13 cellular contexts compared by ENCODE assay signal in the genomic region with DNA sequence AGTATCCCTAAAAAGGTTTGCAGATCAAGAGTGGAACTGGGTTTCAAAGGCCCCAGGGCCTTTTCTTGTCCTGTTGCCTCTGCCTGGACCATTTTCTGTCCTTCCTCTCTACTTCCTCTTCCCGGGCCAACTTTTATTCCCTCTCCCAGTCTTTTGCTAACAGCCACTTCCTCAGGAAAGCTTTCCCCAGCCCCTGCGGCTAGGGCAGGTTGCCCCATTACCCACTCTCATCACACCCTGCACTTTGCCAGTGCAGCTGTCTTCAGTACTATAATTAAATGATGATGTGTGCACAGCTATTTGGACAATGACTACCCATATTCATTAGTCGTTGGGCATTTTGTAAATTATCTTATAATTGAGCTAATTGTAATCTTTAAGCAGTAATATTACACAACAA.
DNase-seq lines count a peak whose midpoint lies in the region; ATAC-seq, FAIRE-seq and TF ChIP-seq lines count a peak whose summit lies in the region.
"Had no signal": no experiment of that assay in that cellular context is flagged by ENCODE, and none has a peak within 500 bp of the region (broad histone marks: within the 10 kb centered on the region; RNA-seq: fewer than 3 reads in every experiment).

No MANE protein-coding gene starts in this region.

- no peak for TF ChIP-seq POLR2A in A549 (IDR thresholded peaks at IDR 0.05; ENCODE audit: low read length)
- no peak for TF ChIP-seq POLR2A in IMR-90 (IDR thresholded peaks at IDR 0.05; ENCODE audit: low read depth, low read length)

- TF ChIP-seq RAD21 in A549 (conservative IDR thresholded peaks at IDR 0.05 in 1 of 2, IDR thresholded peaks at IDR 0.05 in 1 of 2) (no peak), IMR-90 (IDR thresholded peaks at IDR 0.05; ENCODE audit: low read length) (no peak)

- no peak for TF ChIP-seq EP300 in A549 (IDR thresholded peaks at IDR 0.05)

- H3K18ac ChIP-seq in IMR-90 (ENCODE audit: low read depth, low read length): peak overlapping the region; percentile 78

- H3K4me1 ChIP-seq in A549: peaks cover 14% of the 10 kb centered on the region
- H3K4me1 ChIP-seq in IMR-90 (ENCODE audit: control insufficient read depth, insufficient read depth, low read length): peaks cover 14% of the 10 kb centered on the region
- peaks cover 18% of the 10 kb centered on the region for H3K4me1 ChIP-seq in SJCRH30
- H3K4me1 ChIP-seq in left lung: peaks cover 32 to 69% of the 10 kb centered on the region in 2 donors

- H3K27ac ChIP-seq in A549 (peak overlapping the region; percentile 31 to 58; a peak in 3 of 6 replicates), IMR-90 (ENCODE audit: insufficient read depth, low read length) (peak overlapping the region; percentile 49; the same call in 1 of the 2 replicates), SJCRH30 (no peak overlapping the region), left lung (peak overlapping the region; percentile 24 to 61)
- H3K27ac ChIP-seq: HL-60, tibial artery had no signal

- no peaks in the 10 kb centered on the region for H3K27me3 ChIP-seq in IMR-90 (ENCODE audit: control insufficient read depth, insufficient read depth, low read length)
- no peaks in the 10 kb centered on the region for H3K27me3 ChIP-seq in SJCRH30
- H3K27me3 ChIP-seq in left lung: no peaks in the 10 kb centered on the region
- H3K27me3 ChIP-seq: tibial artery had no signal

- peak overlapping the region; percentile 65 for H4K5ac ChIP-seq in IMR-90 (ENCODE audit: low read depth, low read length)

- no peak overlapping the region; the same call in 2 of the 3 replicates for H2BK15ac ChIP-seq in IMR-90 (ENCODE audit: low read depth, low read length)

- H2AK5ac ChIP-seq in IMR-90 (ENCODE audit: low read depth, low read length): peak overlapping the region; percentile 20; the same call in 1 of the 2 replicates

- in situ Hi-C loops in IMR-90 (cut with MboI; ENCODE audit: low sequenced_read_pairs): no loop called here

- H4K91ac ChIP-seq in IMR-90 (ENCODE audit: insufficient read depth, low read depth, low read length): peak overlapping the region; percentile 30; the same call in 1 of the 2 replicates

- peak overlapping the region; percentile 5; the same call in 1 of the 2 replicates for H3K14ac ChIP-seq in IMR-90 (replicated peaks; ENCODE audit: low read depth, low read length)

- dilution Hi-C loops in IMR-90 (cut with HindIII; ENCODE audit: low sequenced_read_pairs, unreplicated experiment): no loop called here

- no peak overlapping the region for H3K56ac ChIP-seq in IMR-90 (ENCODE audit: extremely low read depth, insufficient read depth, low read length)

- intact Hi-C loops in IMR-90 (cut with micrococcal nuclease): no loop called here
- intact Hi-C loops in left lung (cut with DNase I): no loop called here

- H3K79me1 ChIP-seq in IMR-90 (ENCODE audit: low read depth in 1 of 2, low read length in 2 of 2): no peaks in the 10 kb centered on the region

- H3K4ac ChIP-seq in IMR-90 (ENCODE audit: low read depth, low read length): peak overlapping the region; percentile 30

- no TSS peak for BruUV-seq in IMR-90 (replicated peaks; lab: Mats Ljungman, UMichigan)

- POLR2A ChIA-PET in A549 (lab: Yijun Ruan, JAX): no interaction called here
- POLR2A ChIA-PET in IMR-90 (lab: Charles Lee; ENCODE audit: unreplicated experiment): no interaction called here

- CTCF ChIA-PET in A549 (lab: Yijun Ruan, JAX): interaction anchor here (0.9 to 1.4 kb wide), 2 partner anchors 9 to 150 kb away, joined by 3 to 6 read pairs; partner anchors contain the start of gene THBS1
- CTCF ChIA-PET in IMR-90 (lab: Yijun Ruan, JAX): no interaction called here

- peak overlapping the region; percentile 63; the same call in 1 of the 2 replicates for H2BK120ac ChIP-seq in IMR-90 (ENCODE audit: low read depth, low read length)

- no peak overlapping the region for H2AK9ac ChIP-seq in IMR-90 (replicated peaks; ENCODE audit: low read depth, low read length, poor library complexity)

- TF ChIP-seq CTCF in A549 (IDR thresholded peaks at IDR 0.05) (no peak), IMR-90 (conservative IDR thresholded peaks at IDR 0.05; ENCODE audit: low read depth, low read length) (no peak), left lung (IDR thresholded peaks at IDR 0.05) (no peak)

- no peak for ATAC-seq in A549
- ATAC-seq in IMR-90 (ENCODE audit: low read depth): no peak
- no peak for ATAC-seq in left lung
- no peak for ATAC-seq in HG03097 (IDR thresholded peaks at IDR 0.05; ENCODE audit: low FRiP score, unreplicated experiment)
- no peak for ATAC-seq in GM19467 (IDR thresholded peaks at IDR 0.05; ENCODE audit: unreplicated experiment)

- H2BK20ac ChIP-seq in IMR-90 (ENCODE audit: low read depth, low read length): peak overlapping the region; percentile 88

- H3K9me1 ChIP-seq in IMR-90 (ENCODE audit: insufficient read depth, low read length): peaks cover 6% of the 10 kb centered on the region; the same call in 1 of the 2 replicates

- no peaks in the 10 kb centered on the region for H4K20me1 ChIP-seq in IMR-90 (ENCODE audit: insufficient read depth, low read length)

- no peak overlapping the region for H2AFZ ChIP-seq in IMR-90 (replicated peaks; ENCODE audit: low read length, poor library complexity)

- peak overlapping the region in 1 of 2 experiments; percentile 35; a peak in 2 of 4 replicates for H4K8ac ChIP-seq in IMR-90 (ENCODE audit: low read depth in 2 of 2, low read length in 2 of 2)

- no peak for FAIRE-seq in A549 (lab: Jason Lieb, UNC)

- WGBS in A549 (ENCODE audit: missing lambda C conversion rate): 86% methylated on average over 3 of the region's 3 CpGs
- no CpG with 5 or more reads among the region's 3 CpGs for WGBS in IMR-90 (ENCODE audit: extremely low coverage in 2 of 2, insufficient read length in 1 of 2), 2 experiments

- peak overlapping the region; percentile 62 for H2BK5ac ChIP-seq in IMR-90 (ENCODE audit: low read depth, low read length, poor library complexity, severe bottlenecking)

- H3K4me2 ChIP-seq in A549: peak overlapping the region; percentile 21; the same call in 1 of the 3 replicates
- no peak overlapping the region for H3K4me2 ChIP-seq in IMR-90 (ENCODE audit: low read depth, low read length)

- DNase-seq in A549 (ENCODE audit: low read depth in 1 of 2, low spot score in 1 of 2) (no peak), IMR-90 (no peak), SJCRH30 (peak; percentile 15 to 29), left lung (no peak), D341Med (ENCODE audit: low spot score) (no peak), NCI-H1694 (lab: John Stamatoyannopoulos, UW) (no peak)
- DNase-seq: cortex of kidney, RPMI8226, T1000, tibial artery had no signal

- no peak overlapping the region for H3K4me3 ChIP-seq in A549
- H3K4me3 ChIP-seq in IMR-90 (ENCODE audit: insufficient read depth, low read depth, low read length): no peak overlapping the region
- no peak overlapping the region for H3K4me3 ChIP-seq in SJCRH30
- H3K4me3 ChIP-seq in left lung: no peak overlapping the region
- H3K4me3 ChIP-seq: tibial artery had no signal

- H3K9me3 ChIP-seq in A549 (no peaks in the 10 kb centered on the region), IMR-90 (ENCODE audit: control insufficient read depth, insufficient read depth, low read length) (no peaks in the 10 kb centered on the region), SJCRH30 (replicated peaks) (no peaks in the 10 kb centered on the region), left lung (no peaks in the 10 kb centered on the region)
- H3K9me3 ChIP-seq: tibial artery had no signal

- H3K36me3 ChIP-seq in IMR-90 (ENCODE audit: control insufficient read depth, insufficient read depth, low read length) (no peaks in the 10 kb centered on the region), SJCRH30 (no peaks in the 10 kb centered on the region), left lung (no peaks in the 10 kb centered on the region)
- H3K36me3 ChIP-seq: tibial artery had no signal

- no peak overlapping the region for H3K23ac ChIP-seq in IMR-90 (ENCODE audit: low read depth, low read length)

- H3K9ac ChIP-seq in IMR-90 (ENCODE audit: low read depth, low read length): no peak overlapping the region

TF ChIP-seq in A549, 52 proteins besides CTCF, POLR2A, EP300 and RAD21 (continues in another document):
- TF ChIP-seq EHMT2 (IDR thresholded peaks at IDR 0.05; ENCODE audit: low read depth): no peak
- no peak for TF ChIP-seq RARB (CRISPR knock-in tag; IDR thresholded peaks at IDR 0.05)
- no peak for TF ChIP-seq ZNF302 (CRISPR knock-in tag; IDR thresholded peaks at IDR 0.05)
- no peak for TF ChIP-seq HOXB5 (CRISPR knock-in tag; IDR thresholded peaks at IDR 0.05)
- no peak for TF ChIP-seq ZSCAN20 (CRISPR knock-in tag; IDR thresholded peaks at IDR 0.05)

TF ChIP-seq in IMR-90, 13 proteins besides CTCF, POLR2A, EP300 and RAD21 (continues in another document):
- TF ChIP-seq, protein P1, sequence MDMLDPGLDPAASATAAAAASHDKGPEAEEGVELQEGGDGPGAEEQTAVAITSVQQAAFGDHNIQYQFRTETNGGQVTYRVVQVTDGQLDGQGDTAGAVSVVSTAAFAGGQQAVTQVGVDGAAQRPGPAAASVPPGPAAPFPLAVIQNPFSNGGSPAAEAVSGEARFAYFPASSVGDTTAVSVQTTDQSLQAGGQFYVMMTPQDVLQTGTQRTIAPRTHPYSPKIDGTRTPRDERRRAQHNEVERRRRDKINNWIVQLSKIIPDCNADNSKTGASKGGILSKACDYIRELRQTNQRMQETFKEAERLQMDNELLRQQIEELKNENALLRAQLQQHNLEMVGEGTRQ (IDR thresholded peaks at IDR 0.05; ENCODE audit: low read depth, low read length): no peak
- no peak for TF ChIP-seq SMC3 (IDR thresholded peaks at IDR 0.05; ENCODE audit: low read depth, low read length)
- TF ChIP-seq NFE2L2 (IDR thresholded peaks at IDR 0.05; ENCODE audit: low read depth, low read length): no peak
- TF ChIP-seq MAFK (IDR thresholded peaks at IDR 0.05; ENCODE audit: low read depth, low read length): no peak
- TF ChIP-seq, protein P2, sequence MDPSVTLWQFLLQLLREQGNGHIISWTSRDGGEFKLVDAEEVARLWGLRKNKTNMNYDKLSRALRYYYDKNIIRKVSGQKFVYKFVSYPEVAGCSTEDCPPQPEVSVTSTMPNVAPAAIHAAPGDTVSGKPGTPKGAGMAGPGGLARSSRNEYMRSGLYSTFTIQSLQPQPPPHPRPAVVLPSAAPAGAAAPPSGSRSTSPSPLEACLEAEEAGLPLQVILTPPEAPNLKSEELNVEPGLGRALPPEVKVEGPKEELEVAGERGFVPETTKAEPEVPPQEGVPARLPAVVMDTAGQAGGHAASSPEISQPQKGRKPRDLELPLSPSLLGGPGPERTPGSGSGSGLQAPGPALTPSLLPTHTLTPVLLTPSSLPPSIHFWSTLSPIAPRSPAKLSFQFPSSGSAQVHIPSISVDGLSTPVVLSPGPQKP (IDR thresholded peaks at IDR 0.05; ENCODE audit: borderline replicate concordance, low read depth, low read length): no peak
- TF ChIP-seq RCOR1 (IDR thresholded peaks at IDR 0.05; ENCODE audit: insufficient replicate concordance, low read length): no peak
- TF ChIP-seq CHD1 (IDR thresholded peaks at IDR 0.05; ENCODE audit: low read depth, low read length): no peak
- no peak for TF ChIP-seq MAZ (IDR thresholded peaks at IDR 0.05; ENCODE audit: borderline replicate concordance, low read depth, low read length)
- TF ChIP-seq CEBPB (IDR thresholded peaks at IDR 0.05; ENCODE audit: low read depth, low read length): no peak
- no peak for TF ChIP-seq FOS (IDR thresholded peaks at IDR 0.05; ENCODE audit: low read depth, low read length)
- no peak for TF ChIP-seq RFX5 (IDR thresholded peaks at IDR 0.05; ENCODE audit: low read depth, low read length)

Comparison
In these comparisons a context has a peak if more than half of its experiments do, and no peak if none do; other contexts are left out.
1. DNase-seq: peak in SJCRH30 (2 of 2); none in A549 (0 of 2), IMR-90 (single experiment), left lung (0 of 2), D341Med (single experiment) and NCI-H1694 (single experiment).